ENCODE assay signal across 9 cellular contexts in the genomic region with DNA sequence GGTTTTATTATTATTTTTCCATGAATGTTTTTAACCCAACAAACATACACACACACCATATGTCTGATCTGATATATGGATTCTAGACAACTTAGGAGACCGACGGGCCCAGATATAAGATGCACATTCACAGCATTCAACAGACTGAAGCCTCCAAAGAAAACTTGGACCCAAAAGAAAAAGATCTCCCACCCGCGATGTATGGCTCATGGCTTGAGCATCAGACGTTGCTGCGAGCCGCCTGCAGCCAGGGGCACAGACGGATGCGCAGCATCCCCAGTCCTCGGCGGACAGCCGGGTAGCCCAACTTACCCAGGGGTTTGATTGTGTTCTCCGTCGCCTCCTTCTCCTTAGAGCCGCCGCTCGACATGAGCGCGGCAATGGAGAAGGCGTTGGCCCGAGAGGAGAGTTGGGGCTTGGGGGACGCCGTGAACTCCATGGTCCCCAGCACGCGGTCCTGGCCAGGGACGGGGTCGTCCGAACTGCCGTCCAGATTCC. TPM values are rescaled to one million over a fixed set of nuclear protein-coding genes. Genes with fewer than 3 reads are reported as not detected.
A peak's percentile ranks its signal among the peaks of the same experiment; 100 is the strongest.
DNase-seq lines count a peak whose midpoint lies in the region; ATAC-seq and TF ChIP-seq lines count a peak whose summit lies in the region.
"Had no signal": no experiment of that assay in that cellular context is flagged by ENCODE, and none has a peak within 500 bp of the region (broad histone marks: within the 10 kb centered on the region; RNA-seq: fewer than 3 reads in every experiment).

No MANE protein-coding gene starts in this region.

- 0 out of 2 replicates have a peak overlapping the region, but pooled peaks have one; percentile 43 for H2AFZ ChIP-seq in GM23248

- H3K4me3 ChIP-seq in GM23248 (no peak overlapping the region), psoas muscle (peak overlapping the region; percentile 52)

- in situ Hi-C loops in GM23248 (cut with MboI): no loop called here

- H3K79me2 ChIP-seq in GM23248 (ENCODE audit: insufficient read depth): no peaks in the 10 kb centered on the region

- H3K27me3 ChIP-seq in GM23248 (replicated peaks; ENCODE audit: insufficient read depth) (peaks cover 97% of the 10 kb centered on the region), psoas muscle (ENCODE audit: insufficient read depth in 3 of 3, low read length in 2 of 3) (peaks cover 4 to 100% (median 53%) of the 10 kb centered on the region in 3 donors)

- H3F3A ChIP-seq in GM23248 (ENCODE audit: insufficient read depth): no peaks in the 10 kb centered on the region

- WGBS in GM23248 (ENCODE audit: low coverage in 1 of 2, low lambda C conversion rate in 2 of 2, missing lambda C conversion rate in 2 of 2), 2 experiments: 7 to 9% methylated on average over 27 of the region's 29 CpGs
- 3 to 5% (median 4%) methylated on average over 28 to 29 of the region's 29 CpGs for WGBS in psoas muscle, 3 donors

- DNase-seq in GM23248: no peak
- DNase-seq in SK-N-DZ (ENCODE audit: low spot score): peak; percentile 28
- peak; percentile 26 for DNase-seq in glomerular visceral epithelial cell (ENCODE audit: extremely low spot score)
- no peak for DNase-seq in psoas muscle
- DNase-seq in CD1c-positive myeloid dendritic cell (ENCODE audit: extremely low spot score): no peak
- DNase-seq in GM20000 (ENCODE audit: low spot score): no peak
- DNase-seq in NCI-H1105 treated with DMSO at 0.1 percent for 48 hours (lab: John Stamatoyannopoulos, UW): no peak
- no peak for DNase-seq in activated naive CD4-positive, alpha-beta T cell treated with Interleukin-2 at 50 U/mL for 16 hours

- TF ChIP-seq CTCF in psoas muscle (IDR thresholded peaks at IDR 0.05) (no peak), GM20000 (IDR thresholded peaks at IDR 0.05; ENCODE audit: extremely low read depth, missing control alignments) (no peak)

- no peaks in the 10 kb centered on the region for H4K20me1 ChIP-seq in GM23248 (ENCODE audit: insufficient read depth)

- intact Hi-C loops in psoas muscle (cut with DNase I): no loop called here

- no peak overlapping the region for H3K4me2 ChIP-seq in GM23248 (ENCODE audit: unreplicated experiment)

- no peaks in the 10 kb centered on the region for H3K36me3 ChIP-seq in GM23248 (ENCODE audit: low read depth)
- H3K36me3 ChIP-seq in psoas muscle (ENCODE audit: insufficient read depth in 1 of 2, low read depth in 1 of 2): no peaks in the 10 kb centered on the region

- ATAC-seq in psoas muscle: no peak

- no peaks in the 10 kb centered on the region for H3K4me1 ChIP-seq in GM23248 (ENCODE audit: insufficient read depth)
- no peaks in the 10 kb centered on the region for H3K4me1 ChIP-seq in psoas muscle

- H3K9ac ChIP-seq in GM23248: no peak overlapping the region

- H3K9me2 ChIP-seq in GM23248 (ENCODE audit: insufficient read depth): no peaks in the 10 kb centered on the region

- H3K9me3 ChIP-seq in GM23248 (ENCODE audit: low read depth): no peaks in the 10 kb centered on the region
- no peaks in the 10 kb centered on the region for H3K9me3 ChIP-seq in psoas muscle

- H3K27ac ChIP-seq in GM23248 (no peak overlapping the region), psoas muscle (no peak overlapping the region)
- H3K27ac ChIP-seq: epithelial cell of prostate had no signal

RNA-seq across cellular contexts. Expression of gene TBX20, which starts 0.7 kb away (rescaled TPM):
- total RNA-seq in GM23248 (2014; rRNA removed; shearing (Covaris generic)): not detected in 2 replicates
- not detected in 2 replicates for polyA plus RNA-seq in GM23248 (2016; fragmentation: Nextera tagmentation; extraction: Ambion mirVana)
- 10.1 and 14.7 TPM in 2 replicates for polyA plus RNA-seq in SK-N-DZ (2014; cell fraction: cytosol; rRNA removed)
- polyA plus RNA-seq in SK-N-DZ (2014; cell fraction: nucleus; rRNA removed): 8.0 and 15.2 TPM in 2 replicates
- total RNA-seq in psoas muscle: not detected
- polyA plus RNA-seq in psoas muscle: not detected

Comparison
In these comparisons a context has a peak if more than half of its experiments do, and no peak if none do; other contexts are left out.
1. DNase-seq: peak in SK-N-DZ (single experiment) and glomerular visceral epithelial cell (single experiment); none in GM23248 (single experiment), psoas muscle (0 of 2), CD1c-positive myeloid dendritic cell (single experiment), GM20000 (single experiment), NCI-H1105 treated with DMSO at 0.1 percent for 48 hours (single experiment) and activated naive CD4-positive, alpha-beta T cell treated with Interleukin-2 at 50 U/mL for 16 hours (single experiment).